ENCODE assay signal across 16 cellular contexts in genomic region chr3:51717947-51718346, GRCh38. TPM values are rescaled to one million over a fixed set of nuclear protein-coding genes. Genes with fewer than 3 reads are reported as not detected.
DNase-seq lines count a peak whose midpoint lies in the region; ATAC-seq and TF ChIP-seq lines count a peak whose summit lies in the region.
"Had no signal": no experiment of that assay in that cellular context is flagged by ENCODE, and none has a peak within 500 bp of the region (broad histone marks: within the 10 kb centered on the region; RNA-seq: fewer than 3 reads in every experiment).

No MANE protein-coding gene starts in this region.

- H3K27me3 ChIP-seq in esophagus muscularis mucosa: peaks cover 0 to 29% (median 0%) of the 10 kb centered on the region in 4 donors
- H3K27me3 ChIP-seq in sigmoid colon: peaks cover 0 to 7% (median 0%) of the 10 kb centered on the region in 3 donors

- H3K27ac ChIP-seq in esophagus muscularis mucosa (replicated peaks in 1 of 4) (no peak overlapping the region), sigmoid colon (no peak overlapping the region)

- CTCF ChIA-PET in Calu3 (lab: Charles Lee): no interaction called here

- TF ChIP-seq CTCF in natural killer cell (IDR thresholded peaks at IDR 0.05) (no peak), GM20000 (IDR thresholded peaks at IDR 0.05; ENCODE audit: extremely low read depth, missing control alignments) (no peak), esophagus muscularis mucosa (IDR thresholded peaks at IDR 0.05) (no peak), sigmoid colon (IDR thresholded peaks at IDR 0.05) (no peak), Calu3 (IDR thresholded peaks at IDR 0.05; ENCODE audit: unreplicated experiment) (no peak)

- no TSS peak for BruUV-seq in Calu3 (replicated peaks; lab: Mats Ljungman, UMichigan)

- H3K9me3 ChIP-seq in esophagus muscularis mucosa: no peaks in the 10 kb centered on the region
- no peaks in the 10 kb centered on the region for H3K9me3 ChIP-seq in sigmoid colon

- H3K4me3 ChIP-seq in esophagus muscularis mucosa: no peak overlapping the region
- no peak overlapping the region for H3K4me3 ChIP-seq in sigmoid colon

- no peak overlapping the region for H3K4me3 Mint-ChIP-seq in natural killer cell treated with Interleukin-12 subunit alpha and Interleukin-12 subunit beta and Interleukin-15 and Interleukin-18, amount 100 ng/mL, for 72 hours
- no peak overlapping the region for H3K4me3 Mint-ChIP-seq in natural killer cell
- no peak overlapping the region for H3K4me3 Mint-ChIP-seq in Calu3 (ENCODE audit: low read depth, unreplicated experiment)
- H3K4me3 Mint-ChIP-seq: CD14-positive monocyte had no signal

- H3K36me3 ChIP-seq in esophagus muscularis mucosa (no peaks in the 10 kb centered on the region), sigmoid colon (no peaks in the 10 kb centered on the region)

- intact Hi-C loops in natural killer cell (cut with micrococcal nuclease): no loop called here
- intact Hi-C loops in esophagus muscularis mucosa (cut with DNase I): loop anchor here (10.0 kb wide), 1 partner anchor 77 kb away; no protein-coding TSS in a partner anchor
- intact Hi-C loops in sigmoid colon (cut with DNase I): no loop called here
- intact Hi-C loops in Calu3 (cut with micrococcal nuclease; ENCODE audit: unreplicated experiment): no loop called here

- H3K4me1 ChIP-seq in esophagus muscularis mucosa: no peaks in the 10 kb centered on the region
- no peaks in the 10 kb centered on the region for H3K4me1 ChIP-seq in sigmoid colon

- WGBS in esophagus muscularis mucosa: 84% methylated on average over 7 of the region's 7 CpGs
- WGBS in sigmoid colon, 2 donors: 77 to 79% methylated on average over 7 of the region's 7 CpGs

- TF ChIP-seq POLR2A in esophagus muscularis mucosa (IDR thresholded peaks at IDR 0.05; ENCODE audit: low read depth) (no peak), sigmoid colon (IDR thresholded peaks at IDR 0.05) (no peak)

- H3K27me3 Mint-ChIP-seq in natural killer cell treated with Interleukin-12 subunit alpha and Interleukin-12 subunit beta and Interleukin-15 and Interleukin-18, amount 100 ng/mL, for 72 hours: no peaks in the 10 kb centered on the region
- H3K27me3 Mint-ChIP-seq in natural killer cell (ENCODE audit: low read depth in 2 of 2) (no peaks in the 10 kb centered on the region), Calu3 (ENCODE audit: unreplicated experiment) (peaks cover 21% of the 10 kb centered on the region)

- H3K4me1 Mint-ChIP-seq in natural killer cell treated with Interleukin-12 subunit alpha and Interleukin-12 subunit beta and Interleukin-15 and Interleukin-18, amount 100 ng/mL, for 72 hours (ENCODE audit: low read depth in 2 of 2): peaks cover 7 to 22% of the 10 kb centered on the region in 2 donors
- H3K4me1 Mint-ChIP-seq in natural killer cell (peaks cover 13 to 33% of the 10 kb centered on the region in 2 donors), Calu3 (ENCODE audit: low read depth, unreplicated experiment) (no peaks in the 10 kb centered on the region)

- DNase-seq in natural killer cell treated with Interleukin-12 subunit alpha and Interleukin-12 subunit beta and Interleukin-15 and Interleukin-18, amount 100 ng/mL, for 72 hours (ENCODE audit: low spot score): peak; percentile 49
- DNase-seq in natural killer cell: no peak
- DNase-seq in GM20000 (ENCODE audit: low spot score): peak; percentile 5
- DNase-seq in esophagus muscularis mucosa (ENCODE audit: extremely low spot score): peak; percentile 83
- DNase-seq in sigmoid colon: no peak
- no peak for DNase-seq in DMS153 treated with DMSO at 0.1 percent for 48 hours (lab: John Stamatoyannopoulos, UW; ENCODE audit: unreplicated experiment)
- no peak for DNase-seq in foreskin melanocyte
- no peak for DNase-seq in Calu3
- DNase-seq: COR-L47, NCI-H1105, NCI-H1694 treated with DMSO at 0.1 percent for 48 hours, NCI-H345, NCI-H69, Right ventricle myocardium superior had no signal

- no peaks in the 10 kb centered on the region for H3K9me3 Mint-ChIP-seq in natural killer cell treated with Interleukin-12 subunit alpha and Interleukin-12 subunit beta and Interleukin-15 and Interleukin-18, amount 100 ng/mL, for 72 hours
- H3K9me3 Mint-ChIP-seq in natural killer cell (no peaks in the 10 kb centered on the region), Calu3 (ENCODE audit: low read depth, unreplicated experiment) (no peaks in the 10 kb centered on the region)
- H3K9me3 Mint-ChIP-seq: CD14-positive monocyte had no signal

- no peak overlapping the region for H3K27ac Mint-ChIP-seq in natural killer cell treated with Interleukin-12 subunit alpha and Interleukin-12 subunit beta and Interleukin-15 and Interleukin-18, amount 100 ng/mL, for 72 hours
- no peak overlapping the region for H3K27ac Mint-ChIP-seq in natural killer cell
- H3K27ac Mint-ChIP-seq in Calu3 (ENCODE audit: unreplicated experiment): no peak overlapping the region
- H3K27ac Mint-ChIP-seq: CD14-positive monocyte had no signal

- TF ChIP-seq EP300 in esophagus muscularis mucosa (IDR thresholded peaks at IDR 0.05) (no peak), sigmoid colon (IDR thresholded peaks at IDR 0.05) (no peak)

- H3K36me3 Mint-ChIP-seq in natural killer cell treated with Interleukin-12 subunit alpha and Interleukin-12 subunit beta and Interleukin-15 and Interleukin-18, amount 100 ng/mL, for 72 hours: no peaks in the 10 kb centered on the region
- H3K36me3 Mint-ChIP-seq in natural killer cell (no peaks in the 10 kb centered on the region), Calu3 (ENCODE audit: insufficient read depth, unreplicated experiment) (no peaks in the 10 kb centered on the region)
- H3K36me3 Mint-ChIP-seq: CD14-positive monocyte had no signal

- ATAC-seq in natural killer cell treated with Interleukin-12 subunit alpha and Interleukin-12 subunit beta and Interleukin-15 and Interleukin-18, amount 100 ng/mL, for 72 hours: no peak
- no peak for ATAC-seq in natural killer cell

RNA-seq across cellular contexts. Expression of gene GRM2, which starts 11.1 kb away (rescaled TPM):
- 1 to 10 TPM in 1 of 2 donors, under 1 TPM in 1; 0.90 to 1.0 TPM for total RNA-seq in natural killer cell treated with Interleukin-12 subunit alpha and Interleukin-12 subunit beta and Interleukin-15 and Interleukin-18, amount 100 ng/mL, for 72 hours
- total RNA-seq in natural killer cell (1 to 10 TPM; 5.6 to 8.0 (median 7.4) TPM), esophagus muscularis mucosa (under 1 TPM in 3 of 4 donors, not detected in 1; 0.11 to 0.83 (median 0.52) TPM), sigmoid colon (1 to 10 TPM in 1 of 4 donors, under 1 TPM in 2, not detected in 1; under 0.01 to 1.3 (median 0.14) TPM), Calu3 (2022) (0.57 and 0.81 TPM in 2 replicates)
- under 1 TPM in 1 of 3 donors, not detected in 2; 0.13 TPM for polyA plus RNA-seq in sigmoid colon
- total RNA-seq: LHCN-M2 had no signal
- polyA plus RNA-seq: CD14-positive monocyte had no signal

RNA-seq across cellular contexts. Expression of gene TEX264, which starts 46.9 kb away (rescaled TPM):
- 10 to 100 TPM; 27.0 to 31.9 TPM for total RNA-seq in natural killer cell treated with Interleukin-12 subunit alpha and Interleukin-12 subunit beta and Interleukin-15 and Interleukin-18, amount 100 ng/mL, for 72 hours
- 10 to 100 TPM; 41.1 to 46.8 (median 45.4) TPM for total RNA-seq in natural killer cell
- 10 to 100 TPM; 48.0 to 73.8 (median 65.4) TPM for total RNA-seq in esophagus muscularis mucosa
- total RNA-seq in sigmoid colon: 10 to 100 TPM; 43.2 to 72.4 (median 70.2) TPM
- polyA plus RNA-seq in sigmoid colon: 10 to 100 TPM; 23.4 to 79.7 (median 30.7) TPM
- 37.0 and 44.9 TPM in 2 replicates for total RNA-seq in Calu3 (2022)

Comparison
In these comparisons a context has a peak if more than half of its experiments do, and no peak if none do; other contexts are left out.
1. DNase-seq: peak in natural killer cell treated with Interleukin-12 subunit alpha and Interleukin-12 subunit beta and Interleukin-15 and Interleukin-18, amount 100 ng/mL, for 72 hours (single experiment), GM20000 (single experiment) and esophagus muscularis mucosa (single experiment); none in natural killer cell (single experiment), sigmoid colon (single experiment), DMS153 treated with DMSO at 0.1 percent for 48 hours (single experiment), foreskin melanocyte (single experiment) and Calu3 (single experiment).